Comparison of ENCODE assay signal across 13 cellular contexts in the genomic region with DNA sequence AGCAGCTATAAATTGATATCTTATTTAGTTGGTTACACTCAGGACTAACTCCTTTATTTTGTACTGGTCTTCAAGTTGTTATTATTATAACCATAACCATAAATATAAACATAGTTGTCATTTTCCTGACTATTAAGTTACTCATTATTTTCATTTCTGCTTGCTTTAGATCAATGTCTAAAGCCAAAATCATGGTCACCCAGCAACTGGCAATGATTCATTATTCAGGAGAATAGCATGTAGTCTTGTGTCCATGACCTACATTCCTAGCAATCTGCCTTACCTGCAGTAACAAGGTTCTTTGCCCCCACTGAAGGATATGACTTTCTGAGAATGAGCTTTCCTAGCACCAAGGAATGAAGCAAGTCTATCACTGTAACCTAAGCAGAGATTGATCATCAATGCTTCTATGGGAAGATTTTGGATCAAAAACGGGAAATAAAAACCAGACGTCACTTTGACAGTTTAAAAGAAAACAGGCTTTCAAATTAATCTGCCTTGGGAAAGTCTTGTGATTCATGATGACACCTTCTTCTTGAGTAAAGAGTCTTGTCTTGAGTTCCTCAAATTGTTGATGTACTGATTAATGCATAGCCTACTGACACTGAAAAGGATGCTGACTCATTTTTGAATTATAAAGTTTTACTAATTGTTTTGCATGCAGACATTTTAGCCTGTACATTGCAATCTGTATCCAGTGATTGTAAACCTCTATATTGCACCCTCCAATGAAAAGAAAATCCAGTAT.
DNase-seq lines count a peak whose midpoint lies in the region; ATAC-seq and TF ChIP-seq lines count a peak whose summit lies in the region.
"Had no signal": no experiment of that assay in that cellular context is flagged by ENCODE, and none has a peak within 500 bp of the region (broad histone marks: within the 10 kb centered on the region; RNA-seq: fewer than 3 reads in every experiment).

No MANE protein-coding gene starts in this region.

- no peaks in the 10 kb centered on the region for H3K27me3 Mint-ChIP-seq in endothelial cell (ENCODE audit: unreplicated experiment)

- DNase-seq in NOMO-1 treated with dmso at 0.1 percent for 144 hours (lab: John Stamatoyannopoulos, UW; ENCODE audit: unreplicated experiment) (peak; percentile 33), kidney tubule cell (ENCODE audit: low spot score) (peak; percentile 87), NCI-H187 (lab: John Stamatoyannopoulos, UW) (no peak), SW 1271 (lab: John Stamatoyannopoulos, UW) (no peak), NCI-H526 treated with DMSO at 0.1 percent for 48 hours (lab: John Stamatoyannopoulos, UW) (no peak), endothelial cell (ENCODE audit: low spot score) (no peak)
- DNase-seq: body of pancreas; naive thymus-derived CD8-positive, alpha-beta T cell; NCI-H524 treated with DMSO at 0.1 percent for 48 hours; stimulated activated CD4-positive, alpha-beta T cell treated with anti-CD3 and anti-CD28 coated beads, Interleukin-2, amount 100 ng/mL, for 48 hours had no signal

- H3K4me1 Mint-ChIP-seq in endothelial cell (ENCODE audit: unreplicated experiment) = no peaks in the 10 kb centered on the region
- H3K4me1 Mint-ChIP-seq: WTC11 had no signal

- H3K27ac Mint-ChIP-seq in endothelial cell (ENCODE audit: unreplicated experiment) = no peak overlapping the region
- H3K27ac Mint-ChIP-seq: naive thymus-derived CD8-positive, alpha-beta T cell; WTC11 had no signal

- H3K9me3 Mint-ChIP-seq in endothelial cell (ENCODE audit: unreplicated experiment) = peaks cover 16% of the 10 kb centered on the region

- H3K4me3 Mint-ChIP-seq in endothelial cell (ENCODE audit: unreplicated experiment) = no peak overlapping the region
- H3K4me3 Mint-ChIP-seq: naive thymus-derived CD8-positive, alpha-beta T cell; WTC11 had no signal

- no peak for TF ChIP-seq CTCF in endothelial cell (IDR thresholded peaks at IDR 0.05; ENCODE audit: unreplicated experiment)

- ATAC-seq in GM18861 (IDR thresholded peaks at IDR 0.05; ENCODE audit: unreplicated experiment) (peak; percentile 97), HG02840 (IDR thresholded peaks at IDR 0.05; ENCODE audit: low FRiP score, unreplicated experiment) (peak; percentile 93)
- ATAC-seq: body of pancreas; naive thymus-derived CD8-positive, alpha-beta T cell; WTC11 had no signal

- H3K36me3 Mint-ChIP-seq in endothelial cell (ENCODE audit: low read depth, unreplicated experiment) = peaks cover 8% of the 10 kb centered on the region

Comparison
In these comparisons a context has a peak if more than half of its experiments do, and no peak if none do; other contexts are left out.
1. DNase-seq: peak in NOMO-1 treated with dmso at 0.1 percent for 144 hours (single experiment) and kidney tubule cell (single experiment); none in NCI-H187 (0 of 2), SW 1271 (0 of 2), NCI-H526 treated with DMSO at 0.1 percent for 48 hours (single experiment) and endothelial cell (single experiment).